36 cellular contexts compared by ENCODE assay signal in the genomic region with DNA sequence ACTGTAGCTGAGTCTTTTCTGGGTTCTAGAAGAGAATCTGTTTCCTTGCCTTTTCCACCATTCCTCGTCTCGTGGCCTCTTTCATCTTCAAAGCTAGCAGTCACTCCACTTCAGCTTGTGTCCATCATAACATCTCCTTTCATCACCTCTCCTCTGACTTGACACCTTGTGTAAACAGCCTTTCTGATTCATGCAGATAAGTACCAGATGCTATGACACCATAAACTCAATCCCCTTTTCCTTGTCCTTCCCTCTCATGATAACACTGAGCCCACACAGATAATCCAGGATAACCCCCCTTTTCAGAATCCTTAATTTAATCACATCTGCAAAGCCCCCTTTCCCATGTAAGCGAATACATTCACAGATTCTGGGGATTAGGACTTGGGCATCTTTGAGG.
"Had no signal": no experiment of that assay in that cellular context is flagged by ENCODE, and none has a peak within 500 bp of the region (broad histone marks: within the 10 kb centered on the region; RNA-seq: fewer than 3 reads in every experiment).

No MANE protein-coding gene starts in this region.

- H3K9ac ChIP-seq: KMS-11 had no signal

- DNase-seq: activated CD4-positive, alpha-beta T cell treated with anti-CD3 and anti-CD28 coated beads, Interleukin-2, amount 10 ng/mL, durations not matched to agents 24 days and 14 days; activated CD4-positive, alpha-beta T cell treated with anti-CD3 and anti-CD28 coated beads, Interleukin-2, amount 50 U/mL, for 4 hours; activated CD8-positive, alpha-beta T cell treated with anti-CD3 and anti-CD28 coated beads for 36 hours; activated effector memory CD4-positive, alpha-beta T cell treated with anti-CD3 and anti-CD28 coated beads, Interleukin-2, amount 50 U/mL, for 16 hours; activated naive CD4-positive, alpha-beta T cell; activated naive CD4-positive, alpha-beta T cell treated with anti-CD3 and anti-CD28 coated beads, Interleukin-2, amount 50 U/mL, for 16 hours; activated naive CD8-positive, alpha-beta T cell treated with anti-CD3 and anti-CD28 coated beads for 36 hours; activated T-cell treated with anti-CD3 and anti-CD28 coated beads, Interleukin-2, amount 50 U/mL, for 1 hour; activated T-cell treated with anti-CD3 and anti-CD28 coated beads, Interleukin-2, amount 50 U/mL, for 72 hours; amniotic stem cell; aorta; brain microvascular endothelial cell; MM.1S; MV-4-11; NCI-H1092; NCI-H1436 treated with DMSO at 0.1 percent for 48 hours; NCI-H1694 treated with DMSO at 0.1 percent for 48 hours; NCI-H2081; NCI-H2171 treated with DMSO at 0.1 percent for 48 hours; NCI-H2227 treated with DMSO at 0.1 percent for 48 hours; NCI-H446; NCI-H526; NCI-H774; PC-9; SJCRH30 had no signal

- H3K4me3 ChIP-seq: cardiac muscle cell, PC-9, SJCRH30, SK-N-MC had no signal

- H3K4me2 ChIP-seq: KMS-11, PC-9 had no signal

- H3K4me1 ChIP-seq: SJCRH30 had no signal

- H3K9me3 Mint-ChIP-seq: activated CD4-positive, alpha-beta T cell treated with anti-CD3 and anti-CD28 coated beads, Interleukin-2, amount 10 ng/mL, durations not matched to agents 24 days and 14 days; activated CD8-positive, alpha-beta T cell treated with anti-CD3 and anti-CD28 coated beads for 36 hours; activated naive CD8-positive, alpha-beta T cell treated with anti-CD3 and anti-CD28 coated beads for 36 hours; activated T-cell treated with anti-CD3 and anti-CD28 coated beads, Interleukin-2, amount 50 U/mL, for 72 hours; activated T-helper 17 cell treated with anti-CD3 and anti-CD28 coated beads, Interleukin-2, amount 50 U/mL, for 72 hours; central memory CD8-positive, alpha-beta T cell; T-helper 1 cell treated with Interleukin-12 subunit alpha and Interleukin-12 subunit beta and Interleukin-4 antibody, amounts not matched to agents 30 μg/mL and 1 μg/mL, for 36 hours; T-helper 2 cell treated with Interferon-gamma antibody and Interleukin-4, amounts not matched to agents 5 μg/mL and 100 μg/mL, for 36 hours had no signal

- H3K27me3 ChIP-seq: brain microvascular endothelial cell, cardiac muscle cell, SJCRH30 had no signal

- H3K4me1 Mint-ChIP-seq: activated CD4-positive, alpha-beta T cell treated with anti-CD3 and anti-CD28 coated beads, Interleukin-2, amount 10 ng/mL, durations not matched to agents 24 days and 14 days; activated naive CD8-positive, alpha-beta T cell treated with anti-CD3 and anti-CD28 coated beads for 36 hours; activated T-helper 17 cell treated with anti-CD3 and anti-CD28 coated beads, Interleukin-2, amount 50 U/mL, for 72 hours; central memory CD8-positive, alpha-beta T cell had no signal

- ATAC-seq: activated CD8-positive, alpha-beta T cell treated with anti-CD3 and anti-CD28 coated beads for 36 hours; activated T-cell treated with anti-CD3 and anti-CD28 coated beads, Interleukin-2, amount 50 U/mL, for 72 hours; activated T-helper 17 cell treated with anti-CD3 and anti-CD28 coated beads, Interleukin-2, amount 50 U/mL, for 72 hours; Right ventricle myocardium inferior had no signal

- H3K27ac ChIP-seq: brain microvascular endothelial cell, cardiac muscle cell, KMS-11, PC-9, RWPE1, SJCRH30, SK-N-MC had no signal

- FAIRE-seq: RCC 7860, TTC549 had no signal

- H2AFZ ChIP-seq: PC-9 had no signal

- H3K4me3 Mint-ChIP-seq: activated CD4-positive, alpha-beta T cell treated with anti-CD3 and anti-CD28 coated beads, Interleukin-2, amount 10 ng/mL, durations not matched to agents 24 days and 14 days; activated CD8-positive, alpha-beta T cell treated with anti-CD3 and anti-CD28 coated beads for 36 hours; activated naive CD8-positive, alpha-beta T cell treated with anti-CD3 and anti-CD28 coated beads for 36 hours; activated T-cell treated with anti-CD3 and anti-CD28 coated beads, Interleukin-2, amount 50 U/mL, for 72 hours; activated T-helper 17 cell treated with anti-CD3 and anti-CD28 coated beads, Interleukin-2, amount 50 U/mL, for 72 hours; central memory CD8-positive, alpha-beta T cell; T-helper 1 cell treated with Interleukin-12 subunit alpha and Interleukin-12 subunit beta and Interleukin-4 antibody, amounts not matched to agents 30 μg/mL and 1 μg/mL, for 36 hours; T-helper 2 cell treated with Interferon-gamma antibody and Interleukin-4, amounts not matched to agents 5 μg/mL and 100 μg/mL, for 36 hours had no signal

- H3K27ac Mint-ChIP-seq: activated CD4-positive, alpha-beta T cell treated with anti-CD3 and anti-CD28 coated beads, Interleukin-2, amount 10 ng/mL, durations not matched to agents 24 days and 14 days; activated CD8-positive, alpha-beta T cell treated with anti-CD3 and anti-CD28 coated beads for 36 hours; activated naive CD8-positive, alpha-beta T cell treated with anti-CD3 and anti-CD28 coated beads for 36 hours; activated T-cell treated with anti-CD3 and anti-CD28 coated beads, Interleukin-2, amount 50 U/mL, for 72 hours; activated T-helper 17 cell treated with anti-CD3 and anti-CD28 coated beads, Interleukin-2, amount 50 U/mL, for 72 hours; T-helper 1 cell treated with Interleukin-12 subunit alpha and Interleukin-12 subunit beta and Interleukin-4 antibody, amounts not matched to agents 30 μg/mL and 1 μg/mL, for 36 hours; T-helper 2 cell treated with Interferon-gamma antibody and Interleukin-4, amounts not matched to agents 5 μg/mL and 100 μg/mL, for 36 hours had no signal

- H3K36me3 ChIP-seq: brain microvascular endothelial cell, cardiac muscle cell, SJCRH30 had no signal

- H3K9me3 ChIP-seq: SJCRH30 had no signal
